Comparison of ENCODE assay signal across 30 cellular contexts in genomic region chr6:148415511-148416286, GRCh38.
DNase-seq lines count a peak whose midpoint lies in the region; ATAC-seq and TF ChIP-seq lines count a peak whose summit lies in the region.
"Had no signal": no experiment of that assay in that cellular context is flagged by ENCODE, and none has a peak within 500 bp of the region (broad histone marks: within the 10 kb centered on the region; RNA-seq: fewer than 3 reads in every experiment).

No MANE protein-coding gene starts in this region.

- H3K27me3 Mint-ChIP-seq in osteocyte (ENCODE audit: unreplicated experiment) = no peaks in the 10 kb centered on the region
- H3K27me3 Mint-ChIP-seq in GM23338 (ENCODE audit: insufficient read depth, low read depth, poor library complexity) = peaks cover 6% of the 10 kb centered on the region

- H3K4me3 ChIP-seq in GM23338 (no peak overlapping the region), tibial nerve (no peak overlapping the region)
- H3K4me3 ChIP-seq: A549, HAP-1, K562, MG63, SK-N-MC, skin epidermis, stomach, tibial artery had no signal

- no peaks in the 10 kb centered on the region for H3K9me3 ChIP-seq in tibial nerve
- H3K9me3 ChIP-seq: A549, BE2C, HAP-1, MG63, stomach, tibial artery had no signal

- no peaks in the 10 kb centered on the region for H3F3A ChIP-seq in GM23338 (replicated peaks; ENCODE audit: low read depth)

- H3K27ac ChIP-seq in epithelial cell of prostate (peak overlapping the region; percentile 30), GM23338 (ENCODE audit: low read depth) (no peak overlapping the region), tibial nerve (no peak overlapping the region)
- H3K27ac ChIP-seq: SK-N-MC, stomach had no signal

- H3K27me3 ChIP-seq in GM23338 (ENCODE audit: insufficient read depth) = no peaks in the 10 kb centered on the region
- no peaks in the 10 kb centered on the region for H3K27me3 ChIP-seq in tibial nerve
- H3K27me3 ChIP-seq: BE2C, MG63, stomach, tibial artery had no signal

- H3K79me2 ChIP-seq in GM23338 (replicated peaks; ENCODE audit: insufficient read depth) = peaks cover 32% of the 10 kb centered on the region

- TF ChIP-seq EP300 in tibial nerve (IDR thresholded peaks at IDR 0.05) = no peak

- no peak overlapping the region for H2AFZ ChIP-seq in GM23338

- H3K4me1 ChIP-seq in GM23338 (ENCODE audit: insufficient read depth) = peaks cover 16% of the 10 kb centered on the region
- H3K4me1 ChIP-seq in tibial nerve = peaks cover 0 to 16% (median 2%) of the 10 kb centered on the region in 4 donors
- H3K4me1 ChIP-seq: BE2C, HAP-1 had no signal

- H3K4me3 Mint-ChIP-seq in osteocyte (ENCODE audit: unreplicated experiment) = no peak overlapping the region
- no peak overlapping the region for H3K4me3 Mint-ChIP-seq in GM23338
- H3K4me3 Mint-ChIP-seq: activated CD8-positive, alpha-beta T cell treated with anti-CD3 and anti-CD28 coated beads for 36 hours; activated naive CD4-positive, alpha-beta T cell treated with anti-CD3 and anti-CD28 coated beads, Interleukin-2, amount 50 U/mL, for 24 hours; CD8-positive, alpha-beta memory T cell; dendritic cell treated with granulocyte-macrophage colony-stimulating factor and Interleukin-4, amounts not matched to agents 40 ng/mL and 50 ng/mL, for 4 days; endodermal cell; natural killer cell treated with Interleukin-12 subunit alpha and Interleukin-12 subunit beta and Interleukin-15 and Interleukin-18, amount 100 ng/mL, for 72 hours had no signal

- H3K36me3 ChIP-seq in GM23338 (ENCODE audit: insufficient read depth) (no peaks in the 10 kb centered on the region), tibial nerve (no peaks in the 10 kb centered on the region)
- H3K36me3 ChIP-seq: BE2C, HAP-1, MG63, stomach, tibial artery had no signal

- ATAC-seq in GM19035 (IDR thresholded peaks at IDR 0.05; ENCODE audit: unreplicated experiment) (no peak), GM23338 (no peak)
- ATAC-seq: activated CD8-positive, alpha-beta T cell treated with anti-CD3 and anti-CD28 coated beads for 36 hours; K562; natural killer cell treated with Interleukin-12 subunit alpha and Interleukin-12 subunit beta and Interleukin-15 and Interleukin-18, amount 100 ng/mL, for 72 hours had no signal

- H3K36me3 Mint-ChIP-seq in osteocyte (ENCODE audit: unreplicated experiment) = peaks cover 5% of the 10 kb centered on the region
- H3K36me3 Mint-ChIP-seq in GM23338 (ENCODE audit: low read depth) = no peaks in the 10 kb centered on the region
- H3K36me3 Mint-ChIP-seq: activated naive CD4-positive, alpha-beta T cell treated with anti-CD3 and anti-CD28 coated beads, Interleukin-2, amount 50 U/mL, for 24 hours; CD8-positive, alpha-beta memory T cell; natural killer cell treated with Interleukin-12 subunit alpha and Interleukin-12 subunit beta and Interleukin-15 and Interleukin-18, amount 100 ng/mL, for 72 hours had no signal

- peaks cover 37% of the 10 kb centered on the region for H3K4me1 Mint-ChIP-seq in osteocyte (ENCODE audit: unreplicated experiment)
- H3K4me1 Mint-ChIP-seq in GM23338 = peaks cover 20% of the 10 kb centered on the region
- H3K4me1 Mint-ChIP-seq: activated naive CD4-positive, alpha-beta T cell treated with anti-CD3 and anti-CD28 coated beads, Interleukin-2, amount 50 U/mL, for 24 hours; CD8-positive, alpha-beta memory T cell; endodermal cell had no signal

- H3K9me2 ChIP-seq in GM23338 (ENCODE audit: insufficient read depth) = no peaks in the 10 kb centered on the region

- DNase-seq in NCI-H510A treated with DMSO at 0.1 percent for 48 hours (lab: John Stamatoyannopoulos, UW) = peak; percentile 8
- DNase-seq in NCI-H510A (lab: John Stamatoyannopoulos, UW) = no peak
- DNase-seq in NCI-H524 treated with DMSO at 0.1 percent for 48 hours (lab: John Stamatoyannopoulos, UW) = peak; percentile 83
- DNase-seq in epithelial cell of prostate (ENCODE audit: low read depth, low spot score) = no peak
- no peak for DNase-seq in osteocyte (ENCODE audit: extremely low spot score, unreplicated experiment)
- DNase-seq in GM23338 (ENCODE audit: low spot score) = no peak
- no peak for DNase-seq in tibial nerve (ENCODE audit: low spot score in 2 of 2)
- DNase-seq: activated CD8-positive, alpha-beta T cell treated with anti-CD3 and anti-CD28 coated beads for 36 hours; BE2C; caudate nucleus; CD8-positive, alpha-beta memory T cell; endodermal cell; GDM1; MG63; NCI-H146; NCI-H2107; RPMI8226; stimulated activated CD8-positive, alpha-beta memory T cell treated with anti-CD3 and anti-CD28 coated beads, Interleukin-4, amount 100 ng/mL, for 48 hours; stomach; tibial artery had no signal

- 89 to 92% methylated on average over 4 of the region's 4 CpGs for WGBS in tibial nerve, 2 donors

- H3K27ac Mint-ChIP-seq in osteocyte (ENCODE audit: unreplicated experiment) = peak overlapping the region; percentile 89
- no peak overlapping the region for H3K27ac Mint-ChIP-seq in GM23338
- H3K27ac Mint-ChIP-seq: activated CD8-positive, alpha-beta T cell treated with anti-CD3 and anti-CD28 coated beads for 36 hours; activated naive CD4-positive, alpha-beta T cell treated with anti-CD3 and anti-CD28 coated beads, Interleukin-2, amount 50 U/mL, for 24 hours; activated T-helper 2 cell treated with anti-CD3 and anti-CD28 coated beads, Interferon-gamma antibody, Interleukin-2, Interleukin-4, amounts not matched to agents 10 μg/mL and 5 μg/mL and 100 μg/mL, durations not matched to agents 14 hours and 24 hours and 36 hours; CD8-positive, alpha-beta memory T cell; dendritic cell treated with granulocyte-macrophage colony-stimulating factor and Interleukin-4, amounts not matched to agents 40 ng/mL and 50 ng/mL, for 4 days; endodermal cell; natural killer cell treated with Interleukin-12 subunit alpha and Interleukin-12 subunit beta and Interleukin-15 and Interleukin-18, amount 100 ng/mL, for 72 hours had no signal

- H3K4me2 ChIP-seq in GM23338 = no peak overlapping the region

- TF ChIP-seq CTCF in osteocyte (IDR thresholded peaks at IDR 0.05) (no peak), GM23338 (conservative IDR thresholded peaks at IDR 0.05; ENCODE audit: low read depth in 2 of 2) (no peak), tibial nerve (IDR thresholded peaks at IDR 0.05) (no peak)

- TF ChIP-seq POLR2A in tibial nerve (IDR thresholded peaks at IDR 0.05) = no peak

- 0 out of 2 replicates have a peak, but pooled peaks cover 2% of the 10 kb centered on the region for H4K20me1 ChIP-seq in GM23338 (replicated peaks; ENCODE audit: insufficient read depth)

- no peaks in the 10 kb centered on the region for H3K9me3 Mint-ChIP-seq in osteocyte (ENCODE audit: unreplicated experiment)
- H3K9me3 Mint-ChIP-seq in GM23338 = no peaks in the 10 kb centered on the region
- H3K9me3 Mint-ChIP-seq: activated CD8-positive, alpha-beta T cell treated with anti-CD3 and anti-CD28 coated beads for 36 hours; activated naive CD4-positive, alpha-beta T cell treated with anti-CD3 and anti-CD28 coated beads, Interleukin-2, amount 50 U/mL, for 24 hours; activated T-helper 2 cell treated with anti-CD3 and anti-CD28 coated beads, Interferon-gamma antibody, Interleukin-2, Interleukin-4, amounts not matched to agents 10 μg/mL and 5 μg/mL and 100 μg/mL, durations not matched to agents 14 hours and 24 hours and 36 hours; CD8-positive, alpha-beta memory T cell; dendritic cell treated with granulocyte-macrophage colony-stimulating factor and Interleukin-4, amounts not matched to agents 40 ng/mL and 50 ng/mL, for 4 days; endodermal cell; natural killer cell treated with Interleukin-12 subunit alpha and Interleukin-12 subunit beta and Interleukin-15 and Interleukin-18, amount 100 ng/mL, for 72 hours had no signal

TF ChIP-seq in GM23338, 12 proteins besides CTCF, POLR2A, EP300 and RAD21 (continues in another document):
- TF ChIP-seq ZNF331 (CRISPR knock-in tag; IDR thresholded peaks at IDR 0.05; ENCODE audit: low read depth) (no peak), REST (IDR thresholded peaks at IDR 0.05; ENCODE audit: unreplicated experiment) (no peak), EZH2phosphoT487 (IDR thresholded peaks at IDR 0.05; ENCODE audit: unreplicated experiment) (no peak), POLR2AphosphoS5 (IDR thresholded peaks at IDR 0.05; ENCODE audit: low read depth) (no peak), STAT1 (IDR thresholded peaks at IDR 0.05; ENCODE audit: unreplicated experiment) (no peak), CREB1 (CRISPR knock-in tag; IDR thresholded peaks at IDR 0.05; ENCODE audit: low read depth) (no peak), EZH2 (IDR thresholded peaks at IDR 0.05; ENCODE audit: low read depth, unreplicated experiment) (no peak), JUNB (IDR thresholded peaks at IDR 0.05; ENCODE audit: unreplicated experiment) (no peak)

Comparison
In these comparisons a context has a peak if more than half of its experiments do, and no peak if none do; other contexts are left out.
1. DNase-seq: peak in NCI-H510A treated with DMSO at 0.1 percent for 48 hours (single experiment) and NCI-H524 treated with DMSO at 0.1 percent for 48 hours (single experiment); none in NCI-H510A (single experiment), epithelial cell of prostate (single experiment), osteocyte (single experiment), GM23338 (single experiment) and tibial nerve (0 of 2).